9 cellular contexts compared by ENCODE assay signal in the genomic region with DNA sequence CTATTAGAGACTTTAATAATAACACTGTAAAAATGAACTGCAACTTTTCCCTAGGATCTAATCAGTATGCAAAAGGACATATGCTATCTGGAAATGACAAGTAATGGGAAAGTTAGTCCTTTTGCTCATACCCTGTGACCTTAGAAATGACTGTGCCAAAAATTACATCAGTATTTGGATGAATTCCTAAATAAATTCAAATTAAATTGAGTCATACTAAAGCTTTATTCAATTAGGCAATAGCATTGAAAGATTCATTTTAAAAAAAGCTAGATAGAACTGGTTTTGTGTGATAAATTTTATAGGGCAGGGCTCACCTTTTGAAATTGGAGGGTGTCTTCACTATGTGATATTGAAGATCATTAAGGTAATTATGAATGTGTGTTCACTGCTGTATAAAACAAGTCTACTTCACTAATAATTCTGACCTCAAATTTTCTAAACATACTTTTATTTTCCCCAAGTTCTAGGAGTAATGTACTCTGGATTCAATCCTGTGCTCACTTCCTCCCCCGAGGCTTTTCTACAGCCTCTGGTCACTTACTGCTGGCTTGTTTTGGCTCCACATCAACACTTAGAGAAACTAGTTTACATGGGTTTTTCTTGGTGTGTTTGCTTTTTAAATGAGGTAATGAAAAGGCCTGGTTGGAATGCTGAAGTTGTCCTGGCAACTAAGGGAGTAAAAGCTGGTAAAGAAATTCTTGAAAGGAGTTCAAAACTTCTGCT. TPM values are rescaled to one million over a fixed set of nuclear protein-coding genes. Genes with fewer than 3 reads are reported as not detected.
DNase-seq lines count a peak whose midpoint lies in the region; ATAC-seq, FAIRE-seq and TF ChIP-seq lines count a peak whose summit lies in the region.
"Had no signal": no experiment of that assay in that cellular context is flagged by ENCODE, and none has a peak within 500 bp of the region (broad histone marks: within the 10 kb centered on the region; RNA-seq: fewer than 3 reads in every experiment).

No MANE protein-coding gene starts in this region.

- WGBS in right cardiac atrium = 35% methylated on average over 1 of the region's 1 CpG

- intact Hi-C loops in right cardiac atrium (cut with DNase I) = no loop called here

- peaks cover 3% of the 10 kb centered on the region for H3K4me1 ChIP-seq in right cardiac atrium (ENCODE audit: control insufficient read depth, insufficient read depth, low read length)

- H3K27me3 ChIP-seq in right cardiac atrium (ENCODE audit: control insufficient read depth, insufficient read depth) = no peaks in the 10 kb centered on the region

- no peak for DNase-seq in GM12891 (ENCODE audit: insufficient read length, low spot score)
- DNase-seq in amniotic stem cell (lab: John Stamatoyannopoulos, UW) = peak; percentile 76
- DNase-seq in right cardiac atrium = peak; percentile 20 to 46 (median 38)
- DNase-seq in skeletal muscle cell (ENCODE audit: low read depth) = peak; percentile 84
- DNase-seq in activated T-cell treated with anti-CD3 and anti-CD28 coated beads, Interleukin-2, amount 50 U/mL, for 1 hour = no peak
- no peak for DNase-seq in NCI-H526 treated with DMSO at 0.1 percent for 48 hours (lab: John Stamatoyannopoulos, UW)
- DNase-seq in NOMO-1 (lab: John Stamatoyannopoulos, UW; ENCODE audit: unreplicated experiment in 2 of 2) = no peak
- DNase-seq: effector memory CD8-positive, alpha-beta T cell had no signal

- H3K9me3 ChIP-seq in right cardiac atrium (ENCODE audit: control insufficient read depth, low read length) = no peaks in the 10 kb centered on the region

- TF ChIP-seq POLR2A in GM12891 (IDR thresholded peaks at IDR 0.05; ENCODE audit: low read depth, low read length) = no peak

- ATAC-seq in right cardiac atrium (peak; percentile 89), HG03135 (IDR thresholded peaks at IDR 0.05; ENCODE audit: unreplicated experiment) (no peak)
- ATAC-seq: effector memory CD8-positive, alpha-beta T cell had no signal

- H3K4me3 ChIP-seq in right cardiac atrium (ENCODE audit: low read length) (no peak overlapping the region), skeletal muscle cell (ENCODE audit: low read depth, low read length) (no peak overlapping the region)

- no peak for FAIRE-seq in GM12891 (lab: Jason Lieb, UNC)

- no peak overlapping the region for H3K27ac ChIP-seq in right cardiac atrium (ENCODE audit: low read length)

TF ChIP-seq in GM12891, 5 proteins besides CTCF, POLR2A, EP300 and RAD21:
- no peak for TF ChIP-seq PAX5 (IDR thresholded peaks at IDR 0.05; ENCODE audit: insufficient read depth, low read length, severe bottlenecking)
- TF ChIP-seq SPI1 (IDR thresholded peaks at IDR 0.05; ENCODE audit: low read depth, low read length) = 0 out of 2 replicates have a peak, but pooled peaks have one; percentile 5
- TF ChIP-seq TAF1 (IDR thresholded peaks at IDR 0.05; ENCODE audit: low read depth, low read length) = no peak

RNA-seq across cellular contexts. Expression of a gene that starts 44.4 kb away (rescaled TPM):
- polyA plus RNA-seq in GM12891 (2012; ENCODE audit: low read depth, missing spikeins) = not detected
- total RNA-seq in right cardiac atrium = under 1 TPM in 2 of 4 donors, not detected in 2; 0.09 to 0.12 TPM
- polyA plus RNA-seq in right cardiac atrium = 0.45 TPM

Comparison
In these comparisons a context has a peak if more than half of its experiments do, and no peak if none do; other contexts are left out.
1. DNase-seq: peak in amniotic stem cell (single experiment), right cardiac atrium (3 of 3) and skeletal muscle cell (single experiment); none in GM12891 (single experiment), activated T-cell treated with anti-CD3 and anti-CD28 coated beads, Interleukin-2, amount 50 U/mL, for 1 hour (single experiment), NCI-H526 treated with DMSO at 0.1 percent for 48 hours (single experiment) and NOMO-1 (0 of 2).